12 cellular contexts compared by ENCODE assay signal in genomic region chr11:18312012-18312411, GRCh38. TPM values are rescaled to one million over a fixed set of nuclear protein-coding genes. Genes with fewer than 3 reads are reported as not detected.
DNase-seq lines count a peak whose midpoint lies in the region; ATAC-seq and TF ChIP-seq lines count a peak whose summit lies in the region.
"Had no signal": no experiment of that assay in that cellular context is flagged by ENCODE, and none has a peak within 500 bp of the region (broad histone marks: within the 10 kb centered on the region; RNA-seq: fewer than 3 reads in every experiment).

No MANE protein-coding gene starts in this region.

- H3K27me3 ChIP-seq in cardiac muscle cell, result no peaks in the 10 kb centered on the region
- no peaks in the 10 kb centered on the region for H3K27me3 ChIP-seq in dorsolateral prefrontal cortex
- no peaks in the 10 kb centered on the region for H3K27me3 ChIP-seq in upper lobe of right lung

- no peaks in the 10 kb centered on the region for H3K27me3 Mint-ChIP-seq in mesothelial cell of epicardium (ENCODE audit: low read depth)
- no peaks in the 10 kb centered on the region for H3K27me3 Mint-ChIP-seq in activated CD4-positive, alpha-beta T cell treated with anti-CD3 and anti-CD28 coated beads, Interleukin-2, amount 10 ng/mL, durations not matched to agents 24 days and 14 days
- H3K27me3 Mint-ChIP-seq: activated T-helper 17 cell treated with anti-CD3 and anti-CD28 coated beads, Interleukin-2, amount 50 U/mL, for 72 hours had no signal

- H3K27ac Mint-ChIP-seq in mesothelial cell of epicardium, result peak overlapping the region; percentile 95
- H3K27ac Mint-ChIP-seq in activated CD4-positive, alpha-beta T cell treated with anti-CD3 and anti-CD28 coated beads, Interleukin-2, amount 10 ng/mL, durations not matched to agents 24 days and 14 days, result no peak overlapping the region
- H3K27ac Mint-ChIP-seq: activated T-helper 17 cell treated with anti-CD3 and anti-CD28 coated beads, Interleukin-2, amount 50 U/mL, for 72 hours had no signal

- H3K4me1 ChIP-seq in cardiac muscle cell (ENCODE audit: low read depth) (peaks cover 11% of the 10 kb centered on the region), upper lobe of right lung (peaks cover 26% of the 10 kb centered on the region)

- H3K36me3 ChIP-seq in cardiac muscle cell (peaks cover 31% of the 10 kb centered on the region), upper lobe of right lung (peaks cover 41% of the 10 kb centered on the region)

- DNase-seq in cardiac muscle cell (ENCODE audit: low read depth in 1 of 2, low spot score in 1 of 2), result peak in 1 of 2 donors; percentile 48
- no peak for DNase-seq in Right ventricle myocardium inferior (ENCODE audit: missing footprints)
- no peak for DNase-seq in dorsolateral prefrontal cortex
- DNase-seq in mesothelial cell of epicardium (ENCODE audit: low spot score in 2 of 2, unreplicated experiment in 2 of 2), result no peak
- DNase-seq in upper lobe of right lung, result no peak
- no peak for DNase-seq in activated CD4-positive, alpha-beta T cell treated with anti-CD3 and anti-CD28 coated beads, Interleukin-2, amount 10 ng/mL, durations not matched to agents 24 days and 14 days
- DNase-seq in stimulated activated CD4-positive, alpha-beta T cell treated with anti-CD3 and anti-CD28 coated beads, Interleukin-1b, Interleukin-23, amount 100 ng/mL, for 48 hours, result no peak
- DNase-seq: DMS79; NCI-H446 treated with DMSO at 0.1 percent for 48 hours; stimulated activated CD4-positive, alpha-beta T cell treated with anti-CD3 and anti-CD28 coated beads, Interleukin-15, amount 100 ng/mL, for 24 hours had no signal

- H3K4me3 Mint-ChIP-seq in mesothelial cell of epicardium, result no peak overlapping the region
- no peak overlapping the region for H3K4me3 Mint-ChIP-seq in activated CD4-positive, alpha-beta T cell treated with anti-CD3 and anti-CD28 coated beads, Interleukin-2, amount 10 ng/mL, durations not matched to agents 24 days and 14 days
- H3K4me3 Mint-ChIP-seq: activated T-helper 17 cell treated with anti-CD3 and anti-CD28 coated beads, Interleukin-2, amount 50 U/mL, for 72 hours had no signal

- ATAC-seq in Right ventricle myocardium inferior, result no peak
- ATAC-seq in upper lobe of right lung, result no peak
- no peak for ATAC-seq in GM21786 (IDR thresholded peaks at IDR 0.05; ENCODE audit: unreplicated experiment)
- ATAC-seq: activated T-helper 17 cell treated with anti-CD3 and anti-CD28 coated beads, Interleukin-2, amount 50 U/mL, for 72 hours had no signal

- TF ChIP-seq CTCF in cardiac muscle cell (IDR thresholded peaks at IDR 0.05; ENCODE audit: low read depth, low read length), result no peak
- TF ChIP-seq CTCF in dorsolateral prefrontal cortex (IDR thresholded peaks at IDR 0.05 in 54 of 56, conservative IDR thresholded peaks at IDR 0.05 in 2 of 56; ENCODE audit: low read depth in 1 of 56, partially characterized antibody in 56 of 56), result no peak
- no peak for TF ChIP-seq CTCF in mesothelial cell of epicardium (IDR thresholded peaks at IDR 0.05; ENCODE audit: unreplicated experiment)
- no peak for TF ChIP-seq CTCF in upper lobe of right lung (IDR thresholded peaks at IDR 0.05)

- H3K9me3 ChIP-seq in cardiac muscle cell (ENCODE audit: low read depth) (no peaks in the 10 kb centered on the region), upper lobe of right lung (no peaks in the 10 kb centered on the region)

- no peaks in the 10 kb centered on the region for H3K9me3 Mint-ChIP-seq in mesothelial cell of epicardium
- no peaks in the 10 kb centered on the region for H3K9me3 Mint-ChIP-seq in activated CD4-positive, alpha-beta T cell treated with anti-CD3 and anti-CD28 coated beads, Interleukin-2, amount 10 ng/mL, durations not matched to agents 24 days and 14 days
- H3K9me3 Mint-ChIP-seq: activated T-helper 17 cell treated with anti-CD3 and anti-CD28 coated beads, Interleukin-2, amount 50 U/mL, for 72 hours had no signal

- intact Hi-C loops in Right ventricle myocardium inferior (cut with DNase I), result no loop called here
- intact Hi-C loops in dorsolateral prefrontal cortex (cut with DNase I), result no loop called here
- intact Hi-C loops in upper lobe of right lung (cut with DNase I), result no loop called here
- intact Hi-C loops in activated CD4-positive, alpha-beta T cell treated with anti-CD3 and anti-CD28 coated beads, Interleukin-2, amount 10 ng/mL, durations not matched to agents 24 days and 14 days (cut with micrococcal nuclease), result no loop called here

- H3K4me3 ChIP-seq in cardiac muscle cell (no peak overlapping the region), dorsolateral prefrontal cortex (peak overlapping the region in 1 of 59 donors; percentile 17), upper lobe of right lung (no peak overlapping the region)

- peaks cover 14% of the 10 kb centered on the region for H3K36me3 Mint-ChIP-seq in mesothelial cell of epicardium
- H3K36me3 Mint-ChIP-seq in activated CD4-positive, alpha-beta T cell treated with anti-CD3 and anti-CD28 coated beads, Interleukin-2, amount 10 ng/mL, durations not matched to agents 24 days and 14 days (ENCODE audit: low read depth), result peaks cover 41% of the 10 kb centered on the region

- H3K27ac ChIP-seq in cardiac muscle cell (peak overlapping the region; percentile 71), dorsolateral prefrontal cortex (peak overlapping the region in 44 of 59 donors; percentile 2 to 78 (median 39)), upper lobe of right lung (peak overlapping the region; percentile 58)

- peaks cover 23% of the 10 kb centered on the region for H3K4me1 Mint-ChIP-seq in mesothelial cell of epicardium
- H3K4me1 Mint-ChIP-seq in activated CD4-positive, alpha-beta T cell treated with anti-CD3 and anti-CD28 coated beads, Interleukin-2, amount 10 ng/mL, durations not matched to agents 24 days and 14 days, result peaks cover 11% of the 10 kb centered on the region
- H3K4me1 Mint-ChIP-seq: activated T-helper 17 cell treated with anti-CD3 and anti-CD28 coated beads, Interleukin-2, amount 50 U/mL, for 72 hours had no signal

RNA-seq across cellular contexts. Expression of gene HPS5, which starts 9.9 kb away (rescaled TPM):
- total RNA-seq in cardiac muscle cell (7.3 and 10.3 TPM in 2 replicates), Right ventricle myocardium inferior (10.5 TPM), dorsolateral prefrontal cortex (10 to 100 TPM; 12.8 to 35.8 (median 20.1) TPM), mesothelial cell of epicardium (19.6 to 21.5 TPM (median 21.4 TPM) in 3 replicates), upper lobe of right lung (33.0 TPM)
- 9.5 and 12.1 TPM in 2 replicates for polyA plus RNA-seq in cardiac muscle cell
- total RNA-seq in activated CD4-positive, alpha-beta T cell treated with anti-CD3 and anti-CD28 coated beads, Interleukin-2, amount 10 ng/mL, durations not matched to agents 24 days and 14 days, result 20.5 and 24.5 TPM in 2 replicates

RNA-seq across cellular contexts. Expression of gene GTF2H1, which starts 10.4 kb away (rescaled TPM):
- 20.6 and 24.6 TPM in 2 replicates for total RNA-seq in cardiac muscle cell
- polyA plus RNA-seq in cardiac muscle cell, result 25.8 and 26.1 TPM in 2 replicates
- 23.9 TPM for total RNA-seq in Right ventricle myocardium inferior
- 10 to 100 TPM; 30.5 to 68.1 (median 49.7) TPM for total RNA-seq in dorsolateral prefrontal cortex
- total RNA-seq in mesothelial cell of epicardium, result 45.9 to 47.8 TPM (median 46.2 TPM) in 3 replicates
- 40.8 TPM for total RNA-seq in upper lobe of right lung
- 54.6 and 55.7 TPM in 2 replicates for total RNA-seq in activated CD4-positive, alpha-beta T cell treated with anti-CD3 and anti-CD28 coated beads, Interleukin-2, amount 10 ng/mL, durations not matched to agents 24 days and 14 days

RNA-seq across cellular contexts. Expression of gene SAA1, which starts 45.9 kb away (rescaled TPM):
- 0.70 TPM in 1 of 2 replicates, not detected in the other for total RNA-seq in cardiac muscle cell
- 0.31 and 2.3 TPM in 2 replicates for polyA plus RNA-seq in cardiac muscle cell
- total RNA-seq in Right ventricle myocardium inferior, result 7.8 TPM
- 10 to 100 TPM in 2 of 120 experiments, 1 to 10 TPM in 4, under 1 TPM in 1, not detected in 113; 0.79 to 24.7 (median 1.3) TPM for total RNA-seq in dorsolateral prefrontal cortex
- not detected in 3 replicates for total RNA-seq in mesothelial cell of epicardium
- total RNA-seq in upper lobe of right lung, result 13.3 TPM
- not detected in 2 replicates for total RNA-seq in activated CD4-positive, alpha-beta T cell treated with anti-CD3 and anti-CD28 coated beads, Interleukin-2, amount 10 ng/mL, durations not matched to agents 24 days and 14 days
- total RNA-seq: activated T-helper 17 cell treated with anti-CD3 and anti-CD28 coated beads, Interleukin-2, amount 50 U/mL, for 72 hours had no signal
